In genomic region chr16:19179890-19180490, GRCh38 we compare ENCODE assay signal across 8 cellular contexts. TPM values are rescaled to one million over a fixed set of nuclear protein-coding genes. Genes with fewer than 3 reads are reported as not detected.
DNase-seq lines count a peak whose midpoint lies in the region; ATAC-seq and TF ChIP-seq lines count a peak whose summit lies in the region.

No MANE protein-coding gene starts in this region.

- H4K20me1 ChIP-seq in OCI-LY7 (ENCODE audit: insufficient read depth, low read length), result no peaks in the 10 kb centered on the region

- in situ Hi-C loops in GM13977 (cut with MboI; ENCODE audit: low pct_unique_long_range_greater_than_20kb, low sequenced_read_pairs, unreplicated experiment), result loop anchor here (10.0 kb wide), 1 partner anchor 195 kb away; no protein-coding TSS in a partner anchor

- POLR2A ChIA-PET in OCI-LY7 (lab: Charles Lee), result interaction anchor here (1.0 kb wide), 1 partner anchor 238 kb away, joined by 4 read pairs; the partner anchor contains the start of gene TMC5

- ATAC-seq in body of pancreas (peak; percentile 39), GM19035 (IDR thresholded peaks at IDR 0.05; ENCODE audit: unreplicated experiment) (no peak), GM21786 (IDR thresholded peaks at IDR 0.05; ENCODE audit: unreplicated experiment) (no peak)

- no peaks in the 10 kb centered on the region for H3K9me3 ChIP-seq in OCI-LY7 (ENCODE audit: low read length)
- peaks cover 0 to 4% (median 0%) of the 10 kb centered on the region in 3 donors for H3K9me3 ChIP-seq in body of pancreas

- no peaks in the 10 kb centered on the region for H3K27me3 ChIP-seq in body of pancreas

- no peaks in the 10 kb centered on the region for H3K79me2 ChIP-seq in OCI-LY7 (ENCODE audit: insufficient read depth, low read depth, low read length)

- no peaks in the 10 kb centered on the region for H3K4me1 ChIP-seq in OCI-LY7 (ENCODE audit: insufficient read depth, low read length, poor library complexity, severe bottlenecking)
- H3K4me1 ChIP-seq in body of pancreas, result peaks cover 11% of the 10 kb centered on the region

- CTCF ChIA-PET in OCI-LY7 (lab: Charles Lee; ENCODE audit: unreplicated experiment), result no interaction called here

- H3K27ac ChIP-seq in OCI-LY7 (ENCODE audit: low read depth, low read length, poor library complexity, severe bottlenecking), result no peak overlapping the region
- H3K27ac ChIP-seq in body of pancreas, result no peak overlapping the region

- H3K36me3 ChIP-seq in OCI-LY7 (ENCODE audit: insufficient read depth, low read length), result no peaks in the 10 kb centered on the region
- H3K36me3 ChIP-seq in body of pancreas (replicated peaks in 1 of 2; ENCODE audit: insufficient read depth in 1 of 2, low read depth in 2 of 2), result no peaks in the 10 kb centered on the region

- 51 to 58% methylated on average over 19 to 20 of the region's 20 CpGs for WGBS in body of pancreas, 2 donors

- peak; percentile 66 for TF ChIP-seq CTCF in AG09309 (IDR thresholded peaks at IDR 0.05; ENCODE audit: control insufficient read depth, insufficient read depth, low read depth, low read length, missing control alignments)
- TF ChIP-seq CTCF in GM13977 (IDR thresholded peaks at IDR 0.05; ENCODE audit: extremely low read depth, insufficient read depth, missing control alignments), result peak; percentile 82
- TF ChIP-seq CTCF in OCI-LY7 (conservative IDR thresholded peaks at IDR 0.05; ENCODE audit: low read length), result peak; percentile 91
- peak; percentile 48 to 69 (median 63) for TF ChIP-seq CTCF in body of pancreas (IDR thresholded peaks at IDR 0.05)

- TF ChIP-seq POLR2A in body of pancreas (IDR thresholded peaks at IDR 0.05), result no peak

- no peaks in the 10 kb centered on the region for H3K9me2 ChIP-seq in OCI-LY7 (ENCODE audit: insufficient read depth, low read length)

- no peak overlapping the region for H3K4me3 ChIP-seq in AG09309 (ENCODE audit: control insufficient read depth, low read depth, low read length)
- H3K4me3 ChIP-seq in OCI-LY7 (ENCODE audit: low read depth, low read length, poor library complexity, severe bottlenecking), result no peak overlapping the region
- no peak overlapping the region for H3K4me3 ChIP-seq in body of pancreas

- no TSS peak for BruUV-seq in OCI-LY7 (replicated peaks; lab: Mats Ljungman, UMichigan)

- intact Hi-C loops in OCI-LY7 (cut with micrococcal nuclease; ENCODE audit: unreplicated experiment), result loop anchor here (2.0 kb wide), 1 partner anchor 93 kb away; no protein-coding TSS in a partner anchor
- intact Hi-C loops in body of pancreas (cut with DNase I), result no loop called here

- DNase-seq in AG09309 (ENCODE audit: low read depth) (no peak), GM13977 (ENCODE audit: low spot score) (peak; percentile 84), OCI-LY7 (ENCODE audit: low spot score) (peak; percentile 63), body of pancreas (peak; percentile 49 to 70 (median 64)), islet precursor cell (peak; percentile 68)
- peak; percentile 20 to 41 for DNase-seq in stimulated activated CD4-positive, alpha-beta T cell treated with anti-CD3 and anti-CD28 coated beads, Interleukin-4, amount 100 ng/mL, for 48 hours (ENCODE audit: low read depth in 2 of 2)

- no peak overlapping the region for H3K4me2 ChIP-seq in OCI-LY7 (ENCODE audit: low read length)

- H2AFZ ChIP-seq in OCI-LY7 (ENCODE audit: low read length), result no peak overlapping the region

RNA-seq across cellular contexts. Expression of gene SYT17, which starts 11.9 kb away (rescaled TPM):
- 7.1 and 10.3 TPM in 2 replicates for total RNA-seq in OCI-LY7 (2014; rRNA removed; shearing (Covaris generic))
- total RNA-seq in OCI-LY7 (2022) (6.0 and 6.2 TPM in 2 replicates), body of pancreas (1 to 10 TPM; 3.9 to 9.2 TPM)
